28 cellular contexts compared by ENCODE assay signal in genomic region chrX:40719731-40720130, GRCh38. TPM values are rescaled to one million over a fixed set of nuclear protein-coding genes. Genes with fewer than 3 reads are reported as not detected.
A peak's percentile ranks its signal among the peaks of the same experiment; 100 is the strongest.
DNase-seq lines count a peak whose midpoint lies in the region; ATAC-seq lines count a peak whose summit lies in the region.
"Had no signal": no experiment of that assay in that cellular context is flagged by ENCODE, and none has a peak within 500 bp of the region (broad histone marks: within the 10 kb centered on the region; RNA-seq: fewer than 3 reads in every experiment).

No MANE protein-coding gene starts in this region.

- H3K4me1 Mint-ChIP-seq in T-helper 17 cell = peaks cover 29% of the 10 kb centered on the region
- H3K4me1 Mint-ChIP-seq in immature natural killer cell = peaks cover 50 to 82% of the 10 kb centered on the region in 2 donors

- in situ Hi-C loops in G401 (cut with HindIII; ENCODE audit: low sequenced_read_pairs) = no loop called here

- no peak overlapping the region for H2AFZ ChIP-seq in ACC112 (ENCODE audit: low read length, unreplicated experiment)

- no peaks in the 10 kb centered on the region for H3K36me3 ChIP-seq in ACC112 (ENCODE audit: insufficient read depth, low read length)
- H3K36me3 ChIP-seq: BE2C, colonic mucosa, left lung, transverse colon had no signal

- H3K27ac ChIP-seq in ACC112 (ENCODE audit: low read depth, low read length) = peak overlapping the region; percentile 63
- H3K27ac ChIP-seq: colonic mucosa, HL-60, left lung, transverse colon had no signal

- no peaks in the 10 kb centered on the region for H3K27me3 Mint-ChIP-seq in T-helper 17 cell
- H3K27me3 Mint-ChIP-seq in immature natural killer cell (ENCODE audit: low read depth in 3 of 3) = peaks cover 1 to 3% (median 3%) of the 10 kb centered on the region in 3 donors
- H3K27me3 Mint-ChIP-seq: activated naive CD4-positive, alpha-beta T cell treated with anti-CD3 and anti-CD28 coated beads, Interleukin-2, amount 10 ng/mL, durations not matched to agents 7 days and 5 days; stimulated activated memory B cell treated with anti-CD40 and anti-IgM and Interleukin-4, amounts not matched to agents 10 μg/mL and 1 μg/mL and 100 μg/mL, for 72 hours had no signal

- no peak overlapping the region for H3K4me3 ChIP-seq in ACC112 (ENCODE audit: low read depth, low read length)
- H3K4me3 ChIP-seq: colonic mucosa, left lung, transverse colon had no signal

- no peak overlapping the region for H3K4me3 Mint-ChIP-seq in T-helper 17 cell
- no peak overlapping the region for H3K4me3 Mint-ChIP-seq in immature natural killer cell
- H3K4me3 Mint-ChIP-seq: activated naive CD4-positive, alpha-beta T cell treated with anti-CD3 and anti-CD28 coated beads, Interleukin-2, amount 10 ng/mL, durations not matched to agents 7 days and 5 days; stimulated activated memory B cell treated with anti-CD40 and anti-IgM and Interleukin-4, amounts not matched to agents 10 μg/mL and 1 μg/mL and 100 μg/mL, for 72 hours had no signal

- H3K4me1 ChIP-seq in ACC112 (ENCODE audit: control insufficient read depth, insufficient read depth, low read length, unreplicated experiment) = peaks cover 13% of the 10 kb centered on the region
- H3K4me1 ChIP-seq: BE2C, colonic mucosa, left lung, transverse colon had no signal

- ATAC-seq in T-helper 17 cell (no peak), GM18867 (IDR thresholded peaks at IDR 0.05; ENCODE audit: unreplicated experiment) (no peak)
- ATAC-seq: stimulated activated memory B cell treated with anti-CD40 and anti-IgM and Interleukin-4, amounts not matched to agents 10 μg/mL and 1 μg/mL and 100 μg/mL, for 72 hours had no signal

- H3K9me3 ChIP-seq in T-helper 17 cell (ENCODE audit: control insufficient read depth, low read length, poor library complexity, severe bottlenecking) = no peaks in the 10 kb centered on the region
- H3K9me3 ChIP-seq: BE2C, colonic mucosa, left lung, SK-N-SH, transverse colon had no signal

- H3K36me3 Mint-ChIP-seq in T-helper 17 cell (ENCODE audit: low read depth) (peaks cover 4% of the 10 kb centered on the region), immature natural killer cell (peaks cover 11 to 45% (median 35%) of the 10 kb centered on the region in 3 donors)

- peaks cover 31% of the 10 kb centered on the region for H3K79me2 ChIP-seq in ACC112 (ENCODE audit: control insufficient read depth, insufficient read depth, low read length, unreplicated experiment)

- no peaks in the 10 kb centered on the region for H3K9me3 Mint-ChIP-seq in immature natural killer cell
- H3K9me3 Mint-ChIP-seq: activated naive CD4-positive, alpha-beta T cell treated with anti-CD3 and anti-CD28 coated beads, Interleukin-2, amount 10 ng/mL, durations not matched to agents 7 days and 5 days; stimulated activated memory B cell treated with anti-CD40 and anti-IgM and Interleukin-4, amounts not matched to agents 10 μg/mL and 1 μg/mL and 100 μg/mL, for 72 hours had no signal

- H3K27ac Mint-ChIP-seq in T-helper 17 cell (peak overlapping the region; percentile 63), immature natural killer cell (peak overlapping the region; percentile 9 to 67 (median 38))
- H3K27ac Mint-ChIP-seq: activated naive CD4-positive, alpha-beta T cell treated with anti-CD3 and anti-CD28 coated beads, Interleukin-2, amount 10 ng/mL, durations not matched to agents 7 days and 5 days; stimulated activated memory B cell treated with anti-CD40 and anti-IgM and Interleukin-4, amounts not matched to agents 10 μg/mL and 1 μg/mL and 100 μg/mL, for 72 hours had no signal

- DNase-seq in EL (peak; percentile 22), T-helper 17 cell (no peak), immature natural killer cell (no peak), G401 (ENCODE audit: low spot score) (no peak), cerebellar cortex (ENCODE audit: low spot score) (no peak)
- no peak for DNase-seq in activated CD4-positive, CD25-positive, alpha-beta regulatory T cell (lab: John Stamatoyannopoulos, UW)
- DNase-seq: activated CD4-positive, alpha-beta T cell treated with anti-CD3 and anti-CD28 coated beads, Interleukin-2, amount 50 U/mL, for 48 hours; activated CD4-positive, CD25-positive, alpha-beta regulatory T cell treated with anti-CD3 and anti-CD28 coated beads, Interleukin-2, amount 50 U/mL, for 72 hours; activated CD8-positive, alpha-beta memory T cell treated with anti-CD3 and anti-CD28 coated beads, Interleukin-2, amount 50 U/mL, for 4 hours; activated naive CD4-positive, alpha-beta T cell treated with anti-CD3 and anti-CD28 coated beads, Interleukin-2, amount 10 ng/mL, durations not matched to agents 7 days and 5 days; BE2C; colonic mucosa; effector CD8-positive, alpha-beta T cell; GF-D8; glutamatergic neuron; KG1; left lung; NCI-H1417; NCI-H2029 treated with DMSO at 0.1 percent for 48 hours; NCI-H524 treated with DMSO at 0.1 percent for 48 hours; OCI-M1; SK-N-SH; T-helper 2 cell; transverse colon had no signal

- no peaks in the 10 kb centered on the region for H3K27me3 ChIP-seq in ACC112 (ENCODE audit: insufficient read depth, low read length)
- H3K27me3 ChIP-seq: BE2C, colonic mucosa, left lung, transverse colon had no signal

RNA-seq across cellular contexts. Expression of gene MED14, which starts 15.6 kb away (rescaled TPM):
- total RNA-seq in T-helper 17 cell = 10 to 100 TPM; 47.5 to 49.9 TPM
- 10 to 100 TPM in 1 of 3 donors, 1 to 10 TPM in 2; 5.1 to 15.9 (median 7.1) TPM for polyA plus RNA-seq in immature natural killer cell
- total RNA-seq in G401 (2014; rRNA removed; shearing (Covaris generic)) = 5.2 and 9.9 TPM in 2 replicates
